28 cellular contexts compared by ENCODE assay signal in the genomic region with DNA sequence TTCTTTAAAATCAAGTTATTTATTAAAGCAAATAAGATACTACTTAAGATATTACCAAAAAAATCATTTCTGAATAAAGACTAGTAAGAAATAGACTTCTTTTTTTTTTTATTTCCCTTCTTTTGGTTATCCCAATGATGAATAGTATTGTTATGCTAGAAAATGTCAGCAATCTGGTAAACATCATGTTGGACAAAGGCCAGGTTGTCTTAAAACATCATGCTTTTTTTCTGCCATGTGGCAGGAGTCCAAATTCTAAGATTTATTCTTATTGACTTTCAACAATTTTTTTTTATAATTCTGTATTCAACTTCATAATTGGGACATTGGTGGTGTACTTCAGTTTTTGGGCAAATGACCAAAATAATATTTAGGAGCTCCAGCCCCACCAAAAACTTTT. TPM values are rescaled to one million over a fixed set of nuclear protein-coding genes. Genes with fewer than 3 reads are reported as not detected.
DNase-seq lines count a peak whose midpoint lies in the region; ATAC-seq and TF ChIP-seq lines count a peak whose summit lies in the region.
"Had no signal": no experiment of that assay in that cellular context is flagged by ENCODE, and none has a peak within 500 bp of the region (broad histone marks: within the 10 kb centered on the region; RNA-seq: fewer than 3 reads in every experiment).

No MANE protein-coding gene starts in this region.

- H3K27ac ChIP-seq in heart left ventricle (peak overlapping the region in 8 of 12 donors; percentile 22 to 87 (median 52)), smooth muscle cell (ENCODE audit: low read depth) (peak overlapping the region; percentile 29)
- H3K27ac ChIP-seq: BLaER1 treated with 17β-estradiol and CSF1 and Interleukin-3, amounts not matched to agents 10 nM and 100 nM; SK-N-MC; thoracic aorta had no signal

- H2AFZ ChIP-seq in smooth muscle cell (ENCODE audit: low read depth): no peak overlapping the region

- TF ChIP-seq CTCF in heart left ventricle (IDR thresholded peaks at IDR 0.05) (no peak), smooth muscle cell (IDR thresholded peaks at IDR 0.05; ENCODE audit: borderline replicate concordance, insufficient read depth, poor library complexity, severe bottlenecking) (no peak)

- no peak for TF ChIP-seq POLR2A in heart left ventricle (IDR thresholded peaks at IDR 0.05)

- H3K4me3 ChIP-seq in heart left ventricle: peak overlapping the region in 5 of 12 donors; percentile 0 to 61 (median 49)
- no peak overlapping the region for H3K4me3 ChIP-seq in smooth muscle cell
- H3K4me3 ChIP-seq: BLaER1 treated with 17β-estradiol and CSF1 and Interleukin-3, amounts not matched to agents 10 nM and 100 nM; SK-N-MC; thoracic aorta had no signal

- intact Hi-C loops in heart left ventricle (cut with DNase I): loop anchor here in 5 of 10 donors (5.0 to 10.0 kb wide), 4 partner anchors 155 to 197 kb away; no protein-coding TSS in a partner anchor
- intact Hi-C loops in Right ventricle myocardium inferior (cut with DNase I): loop anchor here (10.0 kb wide), 1 partner anchor 197 kb away; no protein-coding TSS in a partner anchor

- H3K36me3 ChIP-seq in heart left ventricle: peaks cover 0 to 53% (median 0%) of the 10 kb centered on the region in 9 donors
- H3K36me3 ChIP-seq in smooth muscle cell (ENCODE audit: low read depth): peaks cover 48% of the 10 kb centered on the region
- H3K36me3 ChIP-seq: BLaER1 treated with 17β-estradiol and CSF1 and Interleukin-3, amounts not matched to agents 10 nM and 100 nM; thoracic aorta had no signal

- H3K4me1 ChIP-seq in heart left ventricle (peaks cover 0 to 11% (median 0%) of the 10 kb centered on the region in 12 donors), smooth muscle cell (ENCODE audit: low read depth) (peaks cover 16% of the 10 kb centered on the region)
- H3K4me1 ChIP-seq: BLaER1 treated with 17β-estradiol and CSF1 and Interleukin-3, amounts not matched to agents 10 nM and 100 nM; Caco-2 had no signal

- H3F3A ChIP-seq in smooth muscle cell (ENCODE audit: low read depth): no peaks in the 10 kb centered on the region

- H3K27me3 ChIP-seq in heart left ventricle (no peaks in the 10 kb centered on the region), smooth muscle cell (ENCODE audit: low read depth) (no peaks in the 10 kb centered on the region)
- H3K27me3 ChIP-seq: BLaER1 treated with 17β-estradiol and CSF1 and Interleukin-3, amounts not matched to agents 10 nM and 100 nM had no signal

- no peak for ATAC-seq in heart left ventricle
- no peak for ATAC-seq in Right ventricle myocardium inferior
- ATAC-seq in HG03565 (IDR thresholded peaks at IDR 0.05; ENCODE audit: unreplicated experiment): no peak
- no peak for ATAC-seq in HG02870 (IDR thresholded peaks at IDR 0.05; ENCODE audit: unreplicated experiment)
- ATAC-seq: activated T-cell treated with anti-CD3 and anti-CD28 coated beads, Interleukin-2, amount 50 U/mL, for 4 hours; natural killer cell; stimulated activated naive B cell treated with anti-CD40 and anti-IgM and Interleukin-4, amounts not matched to agents 10 μg/mL and 1 μg/mL and 100 μg/mL, for 72 hours had no signal

- no peak for DNase-seq in heart left ventricle
- DNase-seq in Right ventricle myocardium inferior (ENCODE audit: missing footprints): no peak
- peak; percentile 11 for DNase-seq in NCI-H69 (lab: John Stamatoyannopoulos, UW)
- peak; percentile 15 for DNase-seq in fibroblast of gingiva (ENCODE audit: low read depth)
- DNase-seq in smooth muscle cell (lab: John Stamatoyannopoulos, UW; ENCODE audit: unreplicated experiment): no peak
- DNase-seq in NCI-H526 treated with DMSO at 0.1 percent for 48 hours (lab: John Stamatoyannopoulos, UW): no peak
- DNase-seq: activated CD4-positive, alpha-beta T cell treated with anti-CD3 and anti-CD28 coated beads for 4 hours; activated naive CD4-positive, alpha-beta T cell; activated T-cell treated with anti-CD3 and anti-CD28 coated beads, Interleukin-2, amount 50 U/mL, for 4 hours; amniotic stem cell; Caco-2; DMS79; GOT3; head of caudate nucleus; Kasumi-1; natural killer cell; NCI-H2029; retina; stimulated activated CD4-positive, alpha-beta T cell treated with anti-CD3 and anti-CD28 coated beads, Interleukin-12 subunit alpha, Interleukin-12 subunit beta, amount 100 ng/mL, for 4 hours; stimulated activated CD4-positive, alpha-beta T cell treated with anti-CD3 and anti-CD28 coated beads, Interleukin-4, amount 100 ng/mL, for 24 hours; stimulated activated naive B cell treated with anti-CD40 and anti-IgM and Interleukin-4, amounts not matched to agents 10 μg/mL and 1 μg/mL and 100 μg/mL, for 72 hours; T-helper 2 cell had no signal

- peaks cover 93% of the 10 kb centered on the region for H3K79me2 ChIP-seq in smooth muscle cell (ENCODE audit: low read depth)

- H3K9ac ChIP-seq in smooth muscle cell (ENCODE audit: low read depth): no peak overlapping the region
- H3K9ac ChIP-seq: BLaER1 treated with 17β-estradiol and CSF1 and Interleukin-3, amounts not matched to agents 10 nM and 100 nM had no signal

- H4K20me1 ChIP-seq in smooth muscle cell (ENCODE audit: low read depth): no peaks in the 10 kb centered on the region
- H4K20me1 ChIP-seq: BLaER1 treated with 17β-estradiol and CSF1 and Interleukin-3, amounts not matched to agents 10 nM and 100 nM had no signal

- H3K4me2 ChIP-seq in smooth muscle cell: no peak overlapping the region
- H3K4me2 ChIP-seq: BLaER1 treated with 17β-estradiol and CSF1 and Interleukin-3, amounts not matched to agents 10 nM and 100 nM had no signal

- H3K9me3 ChIP-seq in heart left ventricle (peaks cover 0 to 12% (median 0%) of the 10 kb centered on the region in 12 donors), smooth muscle cell (replicated peaks; ENCODE audit: low read depth) (peaks cover 7% of the 10 kb centered on the region)
- H3K9me3 ChIP-seq: BLaER1 treated with 17β-estradiol and CSF1 and Interleukin-3, amounts not matched to agents 10 nM and 100 nM; Caco-2; thoracic aorta had no signal

RNA-seq across cellular contexts. Expression of gene DCN, which starts 10.6 kb away (rescaled TPM):
- total RNA-seq in heart left ventricle: 1,000 to 10,000 TPM in 3 of 9 donors, 100 to 1,000 TPM in 6; 347 to 1,187 (median 598) TPM
- 100 to 1,000 TPM; 238 to 397 TPM for polyA plus RNA-seq in heart left ventricle
- total RNA-seq in Right ventricle myocardium inferior: 1,037 TPM
- 1,657 and 1,844 TPM in 2 replicates for total RNA-seq in smooth muscle cell
- polyA plus RNA-seq in smooth muscle cell: 1,043 and 1,354 TPM in 2 replicates
- total RNA-seq: activated CD8-positive, alpha-beta memory T cell treated with anti-CD3 and anti-CD28 coated beads for 36 hours had no signal

Comparison
In these comparisons a context has a peak if more than half of its experiments do, and no peak if none do; other contexts are left out.
1. DNase-seq: peak in NCI-H69 (single experiment) and fibroblast of gingiva (single experiment); none in heart left ventricle (0 of 5), Right ventricle myocardium inferior (single experiment), smooth muscle cell (single experiment) and NCI-H526 treated with DMSO at 0.1 percent for 48 hours (single experiment).